In genomic region chr4:93370256-93370655, GRCh38 we compare ENCODE assay signal across 9 cellular contexts.
"Had no signal": no experiment of that assay in that cellular context is flagged by ENCODE, and none has a peak within 500 bp of the region (broad histone marks: within the 10 kb centered on the region; RNA-seq: fewer than 3 reads in every experiment).

No MANE protein-coding gene starts in this region.

- FAIRE-seq: H54, HepG2 had no signal

- ATAC-seq: HepG2 had no signal

- H3K9me3 Mint-ChIP-seq: H9 had no signal

- H3K27ac Mint-ChIP-seq: H9, HFFc6 had no signal

- H3K4me3 Mint-ChIP-seq: H9, HFFc6 had no signal

- DNase-seq: GM23248, GOT3, H9, HCEC 1CT, HFFc6, KBM-7 had no signal

- H3K9ac ChIP-seq: GM23248 had no signal

- H3K27ac ChIP-seq: GM23248, HL-60 had no signal

- H2AFZ ChIP-seq: GM23248 had no signal

- H3K4me3 ChIP-seq: GM23248 had no signal
